ENCODE assay signal across 12 cellular contexts in the genomic region with DNA sequence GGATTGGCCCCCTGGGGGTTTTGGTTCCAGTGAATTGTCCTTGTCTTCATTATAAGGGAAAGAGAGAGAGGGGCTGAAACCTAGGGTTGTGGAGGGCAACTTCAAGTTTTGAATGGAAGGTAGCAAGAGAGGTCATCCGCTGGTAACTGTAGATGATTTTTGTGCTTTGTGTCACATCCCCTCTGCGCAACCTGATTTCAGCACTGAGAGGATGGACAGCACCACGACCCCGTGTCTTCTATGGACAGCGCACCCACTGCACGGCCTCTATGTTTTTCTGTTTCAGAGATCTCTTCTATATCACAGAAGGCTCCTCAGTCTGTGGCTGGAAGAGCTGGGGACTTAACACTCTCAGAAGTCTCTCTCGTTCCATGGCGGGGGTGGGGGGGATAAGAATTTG.
DNase-seq lines count a peak whose midpoint lies in the region; ATAC-seq lines count a peak whose summit lies in the region.
"Had no signal": no experiment of that assay in that cellular context is flagged by ENCODE, and none has a peak within 500 bp of the region (broad histone marks: within the 10 kb centered on the region; RNA-seq: fewer than 3 reads in every experiment).

No MANE protein-coding gene starts in this region.

- H3K36me3 ChIP-seq in NT2/D1 (ENCODE audit: insufficient read depth, insufficient read length, low read length) = no peaks in the 10 kb centered on the region

- H3K4me3 ChIP-seq in NT2/D1 (ENCODE audit: insufficient read length, low read depth) = no peak overlapping the region
- H3K4me3 ChIP-seq: SK-N-MC had no signal

- DNase-seq in stimulated activated CD4-positive, alpha-beta T cell treated with anti-CD3 and anti-CD28 coated beads, Interleukin-2, amount 100 ng/mL, for 24 hours = peak; percentile 9 to 20
- no peak for DNase-seq in stimulated activated CD4-positive, alpha-beta T cell treated with anti-CD3 and anti-CD28 coated beads, Interleukin-4, amount 100 ng/mL, for 1 hour
- DNase-seq in NT2/D1 (ENCODE audit: low read depth, low spot score) (peak; percentile 16), ecto neural progenitor cell (ENCODE audit: low spot score) (peak; percentile 74), NCI-H2081 (lab: John Stamatoyannopoulos, UW) (no peak), GM19238 (ENCODE audit: insufficient read length, low spot score) (no peak), NCI-H748 (lab: John Stamatoyannopoulos, UW; ENCODE audit: unreplicated experiment) (no peak)
- peak in 1 of 2 donors; percentile 51 for DNase-seq in stimulated activated effector memory CD8-positive, alpha-beta T cell treated with anti-CD3 and anti-CD28 coated beads, Interleukin-12 subunit alpha, Interleukin-12 subunit beta, amount 100 ng/mL, for 72 hours (ENCODE audit: low spot score in 2 of 2)
- DNase-seq: natural killer cell, NCI-H446 treated with DMSO at 0.1 percent for 48 hours had no signal

- H3K27ac Mint-ChIP-seq in stimulated activated effector memory CD8-positive, alpha-beta T cell treated with anti-CD3 and anti-CD28 coated beads, Interleukin-12 subunit alpha, Interleukin-12 subunit beta, amount 100 ng/mL, for 72 hours = no peak overlapping the region
- H3K27ac Mint-ChIP-seq: natural killer cell had no signal

- ATAC-seq in stimulated activated effector memory CD8-positive, alpha-beta T cell treated with anti-CD3 and anti-CD28 coated beads, Interleukin-12 subunit alpha, Interleukin-12 subunit beta, amount 100 ng/mL, for 72 hours = peak; percentile 53

- H3K9me3 Mint-ChIP-seq in stimulated activated effector memory CD8-positive, alpha-beta T cell treated with anti-CD3 and anti-CD28 coated beads, Interleukin-12 subunit alpha, Interleukin-12 subunit beta, amount 100 ng/mL, for 72 hours = peaks cover 4% of the 10 kb centered on the region

- peaks cover 35% of the 10 kb centered on the region for H3K4me1 Mint-ChIP-seq in stimulated activated effector memory CD8-positive, alpha-beta T cell treated with anti-CD3 and anti-CD28 coated beads, Interleukin-12 subunit alpha, Interleukin-12 subunit beta, amount 100 ng/mL, for 72 hours

- no peaks in the 10 kb centered on the region for H3K9me3 ChIP-seq in NT2/D1 (ENCODE audit: insufficient read depth, low read length)

- no peak overlapping the region for H3K9ac ChIP-seq in NT2/D1 (ENCODE audit: insufficient read length, low read depth)
- H3K9ac ChIP-seq: KMS-11 had no signal

- H3K4me1 ChIP-seq in NT2/D1 (ENCODE audit: insufficient read depth, insufficient read length) = no peaks in the 10 kb centered on the region

- H3K4me3 Mint-ChIP-seq in stimulated activated effector memory CD8-positive, alpha-beta T cell treated with anti-CD3 and anti-CD28 coated beads, Interleukin-12 subunit alpha, Interleukin-12 subunit beta, amount 100 ng/mL, for 72 hours = no peak overlapping the region
- H3K4me3 Mint-ChIP-seq: natural killer cell had no signal

- H3K27me3 ChIP-seq in NT2/D1 (ENCODE audit: insufficient read depth, insufficient read length) = peaks cover 5% of the 10 kb centered on the region

- no peaks in the 10 kb centered on the region for H3K36me3 Mint-ChIP-seq in stimulated activated effector memory CD8-positive, alpha-beta T cell treated with anti-CD3 and anti-CD28 coated beads, Interleukin-12 subunit alpha, Interleukin-12 subunit beta, amount 100 ng/mL, for 72 hours
- H3K36me3 Mint-ChIP-seq: natural killer cell had no signal

Comparison
In these comparisons a context has a peak if more than half of its experiments do, and no peak if none do; other contexts are left out.
1. DNase-seq: peak in stimulated activated CD4-positive, alpha-beta T cell treated with anti-CD3 and anti-CD28 coated beads, Interleukin-2, amount 100 ng/mL, for 24 hours (2 of 2), NT2/D1 (single experiment) and ecto neural progenitor cell (single experiment); none in stimulated activated CD4-positive, alpha-beta T cell treated with anti-CD3 and anti-CD28 coated beads, Interleukin-4, amount 100 ng/mL, for 1 hour (single experiment), NCI-H2081 (0 of 2), GM19238 (single experiment) and NCI-H748 (single experiment).